Comparison of ENCODE assay signal across 8 cellular contexts in genomic region chr12:103964805-103965204, GRCh38. TPM values are rescaled to one million over a fixed set of nuclear protein-coding genes. Genes with fewer than 3 reads are reported as not detected.
A peak's percentile ranks its signal among the peaks of the same experiment; 100 is the strongest.
DNase-seq lines count a peak whose midpoint lies in the region; ATAC-seq and TF ChIP-seq lines count a peak whose summit lies in the region.

No MANE protein-coding gene starts in this region.

- H3K4me1 Mint-ChIP-seq in CD4-positive, CD25-positive, alpha-beta regulatory T cell, result peaks cover 27 to 54% (median 41%) of the 10 kb centered on the region in 4 donors
- H3K4me1 Mint-ChIP-seq in endothelial cell (ENCODE audit: unreplicated experiment), result peaks cover 29% of the 10 kb centered on the region

- H3K4me1 ChIP-seq in CD4-positive, CD25-positive, alpha-beta regulatory T cell (ENCODE audit: control insufficient read depth, insufficient read depth, low read length, poor library complexity, severe bottlenecking), result peaks cover 39% of the 10 kb centered on the region
- peaks cover 20% of the 10 kb centered on the region for H3K4me1 ChIP-seq in OCI-LY3 (ENCODE audit: low read length)
- H3K4me1 ChIP-seq in neuron (ENCODE audit: insufficient read depth, low read length), result peaks cover 20% of the 10 kb centered on the region

- TF ChIP-seq CTCF in OCI-LY3 (IDR thresholded peaks at IDR 0.05; ENCODE audit: low read depth, low read length), result no peak
- no peak for TF ChIP-seq CTCF in endothelial cell (IDR thresholded peaks at IDR 0.05; ENCODE audit: unreplicated experiment)

- peaks cover 5% of the 10 kb centered on the region for H3K36me3 ChIP-seq in CD4-positive, CD25-positive, alpha-beta regulatory T cell (ENCODE audit: control insufficient read depth, insufficient read depth, low read length)
- H3K36me3 ChIP-seq in OCI-LY3 (replicated peaks; ENCODE audit: low read depth, low read length) (peaks cover 18% of the 10 kb centered on the region), neuron (ENCODE audit: insufficient read depth, low read length) (peaks cover 14% of the 10 kb centered on the region)

- peak overlapping the region; percentile 99 for H3K4me3 ChIP-seq in CD4-positive, CD25-positive, alpha-beta regulatory T cell (ENCODE audit: low read depth, low read length)
- H3K4me3 ChIP-seq in OCI-LY3 (ENCODE audit: low read length) (peak overlapping the region; percentile 88), neuron (ENCODE audit: low read length) (peak overlapping the region; percentile 74)

- H3K27me3 Mint-ChIP-seq in CD4-positive, CD25-positive, alpha-beta regulatory T cell, result no peaks in the 10 kb centered on the region
- H3K27me3 Mint-ChIP-seq in endothelial cell (ENCODE audit: unreplicated experiment), result peaks cover 3% of the 10 kb centered on the region

- H3K27ac Mint-ChIP-seq in CD4-positive, CD25-positive, alpha-beta regulatory T cell, result peak overlapping the region; percentile 98 to 100 (median 99)
- H3K27ac Mint-ChIP-seq in endothelial cell (ENCODE audit: unreplicated experiment), result peak overlapping the region; percentile 96

- DNase-seq in CD4-positive, CD25-positive, alpha-beta regulatory T cell, result no peak
- DNase-seq in endothelial cell (ENCODE audit: low spot score), result no peak
- no peak for DNase-seq in D341Med (ENCODE audit: low spot score)
- no peak for DNase-seq in amygdala (lab: John Stamatoyannopoulos, UW)

- peak overlapping the region; percentile 96 to 97 (median 97) for H3K4me3 Mint-ChIP-seq in CD4-positive, CD25-positive, alpha-beta regulatory T cell
- peak overlapping the region; percentile 99 for H3K4me3 Mint-ChIP-seq in endothelial cell (ENCODE audit: unreplicated experiment)

- H3K27ac ChIP-seq in CD4-positive, CD25-positive, alpha-beta regulatory T cell (ENCODE audit: insufficient read depth, low read length, poor library complexity, severe bottlenecking), result peak overlapping the region; percentile 94
- peak overlapping the region; percentile 85 for H3K27ac ChIP-seq in OCI-LY3 (ENCODE audit: low read length)

- no peaks in the 10 kb centered on the region for H3K27me3 ChIP-seq in CD4-positive, CD25-positive, alpha-beta regulatory T cell (ENCODE audit: control insufficient read depth, insufficient read depth, low read length)
- H3K27me3 ChIP-seq in OCI-LY3 (ENCODE audit: low read depth, low read length) (no peaks in the 10 kb centered on the region), neuron (ENCODE audit: insufficient read depth, low read length) (no peaks in the 10 kb centered on the region)

- H2AFZ ChIP-seq in OCI-LY3 (ENCODE audit: low read depth, low read length), result no peak overlapping the region
- peak overlapping the region; percentile 46 for H2AFZ ChIP-seq in neuron (ENCODE audit: low read depth, low read length)

- no peaks in the 10 kb centered on the region for H3K9me3 Mint-ChIP-seq in CD4-positive, CD25-positive, alpha-beta regulatory T cell
- no peaks in the 10 kb centered on the region for H3K9me3 Mint-ChIP-seq in endothelial cell (ENCODE audit: unreplicated experiment)

- H3K79me2 ChIP-seq in OCI-LY3 (ENCODE audit: low read length), result peaks cover 65% of the 10 kb centered on the region

- peak overlapping the region; percentile 95 for H3K4me2 ChIP-seq in OCI-LY3 (ENCODE audit: low read length)

- peaks cover 15% of the 10 kb centered on the region for H4K20me1 ChIP-seq in OCI-LY3 (ENCODE audit: insufficient read depth, low read length)

- H3K9ac ChIP-seq in OCI-LY3 (ENCODE audit: low read length), result peak overlapping the region; percentile 98

- H3K9me3 ChIP-seq in CD4-positive, CD25-positive, alpha-beta regulatory T cell (ENCODE audit: control insufficient read depth in 2 of 2, low read length in 2 of 2), result no peaks in the 10 kb centered on the region
- H3K9me3 ChIP-seq in OCI-LY3 (ENCODE audit: insufficient read depth, low read length) (no peaks in the 10 kb centered on the region), neuron (ENCODE audit: low read length) (no peaks in the 10 kb centered on the region)

- ATAC-seq in CD4-positive, CD25-positive, alpha-beta regulatory T cell (ENCODE audit: low read depth in 2 of 2), result no peak
- ATAC-seq in HG03045 (IDR thresholded peaks at IDR 0.05; ENCODE audit: unreplicated experiment), result no peak
- no peak for ATAC-seq in activated CD4-positive, CD25-positive, alpha-beta regulatory T cell treated with anti-CD3 and anti-CD28 coated beads, Interleukin-2, amount 50 U/mL, for 24 hours

- H3K36me3 Mint-ChIP-seq in CD4-positive, CD25-positive, alpha-beta regulatory T cell, result peaks cover 10% of the 10 kb centered on the region
- peaks cover 5% of the 10 kb centered on the region for H3K36me3 Mint-ChIP-seq in endothelial cell (ENCODE audit: low read depth, unreplicated experiment)

RNA-seq across cellular contexts. Expression of gene TDG, which starts 0.9 kb away (rescaled TPM):
- total RNA-seq in CD4-positive, CD25-positive, alpha-beta regulatory T cell, result 26.7 TPM
- 10 to 100 TPM; 18.6 to 23.0 (median 21.3) TPM for polyA plus RNA-seq in CD4-positive, CD25-positive, alpha-beta regulatory T cell
- 28.6 TPM for total RNA-seq in endothelial cell (ENCODE audit: unreplicated experiment)

RNA-seq across cellular contexts. Expression of gene HSP90B1, which starts 34.6 kb away (rescaled TPM):
- 254 TPM for total RNA-seq in CD4-positive, CD25-positive, alpha-beta regulatory T cell
- 100 to 1,000 TPM; 119 to 158 (median 141) TPM for polyA plus RNA-seq in CD4-positive, CD25-positive, alpha-beta regulatory T cell
- 729 TPM for total RNA-seq in endothelial cell (ENCODE audit: unreplicated experiment)
